In genomic region chr9:101716629-101717028, GRCh38 we compare ENCODE assay signal across 19 cellular contexts. TPM values are rescaled to one million over a fixed set of nuclear protein-coding genes. Genes with fewer than 3 reads are reported as not detected.
DNase-seq lines count a peak whose midpoint lies in the region; ATAC-seq and FAIRE-seq lines count a peak whose summit lies in the region.
"Had no signal": no experiment of that assay in that cellular context is flagged by ENCODE, and none has a peak within 500 bp of the region (broad histone marks: within the 10 kb centered on the region; RNA-seq: fewer than 3 reads in every experiment).

No MANE protein-coding gene starts in this region.

- peak; percentile 53 for FAIRE-seq in islet of Langerhans (lab: Jason Lieb, UNC)

- ATAC-seq in GM21367 (IDR thresholded peaks at IDR 0.05; ENCODE audit: unreplicated experiment) = no peak
- ATAC-seq: CD8-positive, alpha-beta T cell had no signal

- no peaks in the 10 kb centered on the region for H3K36me3 Mint-ChIP-seq in activated CD4-positive, alpha-beta T cell treated with anti-CD3 and anti-CD28 coated beads, Interleukin-2, amount 10 ng/mL, durations not matched to agents 24 days and 14 days (ENCODE audit: low read depth)
- H3K36me3 Mint-ChIP-seq: CD8-positive, alpha-beta T cell had no signal

- intact Hi-C loops in activated CD4-positive, alpha-beta T cell treated with anti-CD3 and anti-CD28 coated beads, Interleukin-2, amount 10 ng/mL, durations not matched to agents 24 days and 14 days (cut with micrococcal nuclease) = no loop called here

- H3K4me1 Mint-ChIP-seq in activated CD4-positive, alpha-beta T cell treated with anti-CD3 and anti-CD28 coated beads, Interleukin-2, amount 10 ng/mL, durations not matched to agents 24 days and 14 days = no peaks in the 10 kb centered on the region

- H3K4me3 Mint-ChIP-seq in activated CD4-positive, alpha-beta T cell treated with anti-CD3 and anti-CD28 coated beads, Interleukin-2, amount 10 ng/mL, durations not matched to agents 24 days and 14 days = no peak overlapping the region
- H3K4me3 Mint-ChIP-seq: CD8-positive, alpha-beta T cell had no signal

- H3K27me3 Mint-ChIP-seq in activated CD4-positive, alpha-beta T cell treated with anti-CD3 and anti-CD28 coated beads, Interleukin-2, amount 10 ng/mL, durations not matched to agents 24 days and 14 days = peaks cover 3% of the 10 kb centered on the region

- no peaks in the 10 kb centered on the region for H3K9me3 Mint-ChIP-seq in activated CD4-positive, alpha-beta T cell treated with anti-CD3 and anti-CD28 coated beads, Interleukin-2, amount 10 ng/mL, durations not matched to agents 24 days and 14 days
- H3K9me3 Mint-ChIP-seq: CD8-positive, alpha-beta T cell had no signal

- DNase-seq in AG20443 (ENCODE audit: low spot score) (peak; percentile 13), HCEC 1CT (peak; percentile 38), RKO (ENCODE audit: low spot score) (peak; percentile 37), DMS53 treated with DMSO at 0.1 percent for 48 hours (lab: John Stamatoyannopoulos, UW; ENCODE audit: unreplicated experiment) (no peak), SKM-1 treated with dmso at 0.1 percent for 144 hours (lab: John Stamatoyannopoulos, UW; ENCODE audit: unreplicated experiment) (no peak)
- DNase-seq in activated CD4-positive, alpha-beta T cell treated with anti-CD3 and anti-CD28 coated beads, Interleukin-2, amount 10 ng/mL, durations not matched to agents 24 days and 14 days = no peak
- DNase-seq: activated CD4-positive, alpha-beta T cell treated with anti-CD3 and anti-CD28 coated beads, Interleukin-2, amount 50 U/mL, for 4 hours; activated naive CD4-positive, alpha-beta T cell; amniotic stem cell; CD8-positive, alpha-beta T cell; erythroblast; GOT3; NCI-H146; stimulated activated CD4-positive, alpha-beta T cell treated with anti-CD3 and anti-CD28 coated beads, Interleukin-12 subunit alpha, Interleukin-12 subunit beta, amount 100 ng/mL, for 4 hours; stimulated activated CD8-positive, alpha-beta memory T cell treated with anti-CD3 and anti-CD28 coated beads, Interleukin-4, amount 100 ng/mL, for 48 hours had no signal

- no peak overlapping the region for H3K27ac Mint-ChIP-seq in activated CD4-positive, alpha-beta T cell treated with anti-CD3 and anti-CD28 coated beads, Interleukin-2, amount 10 ng/mL, durations not matched to agents 24 days and 14 days
- H3K27ac Mint-ChIP-seq: CD8-positive, alpha-beta T cell had no signal

RNA-seq across cellular contexts. Expression of gene GRIN3A, which starts 21.8 kb away (rescaled TPM):
- total RNA-seq in activated CD4-positive, alpha-beta T cell treated with anti-CD3 and anti-CD28 coated beads, Interleukin-2, amount 10 ng/mL, durations not matched to agents 24 days and 14 days = not detected in 2 replicates
- total RNA-seq: CD8-positive, alpha-beta T cell; dermis microvascular lymphatic vessel endothelial cell; T-helper 1 cell treated with Interleukin-12 subunit alpha and Interleukin-12 subunit beta and Interleukin-4 antibody, amounts not matched to agents 30 ng/mL and 1 ng/mL, for 36 hours had no signal

Comparison
In these comparisons a context has a peak if more than half of its experiments do, and no peak if none do; other contexts are left out.
1. DNase-seq: peak in AG20443 (single experiment), HCEC 1CT (single experiment) and RKO (single experiment); none in DMS53 treated with DMSO at 0.1 percent for 48 hours (single experiment), SKM-1 treated with dmso at 0.1 percent for 144 hours (single experiment) and activated CD4-positive, alpha-beta T cell treated with anti-CD3 and anti-CD28 coated beads, Interleukin-2, amount 10 ng/mL, durations not matched to agents 24 days and 14 days (single experiment).